In genomic region chr6:118280210-118280609, GRCh38 we compare ENCODE assay signal across 12 cellular contexts.
DNase-seq lines count a peak whose midpoint lies in the region; ATAC-seq and FAIRE-seq lines count a peak whose summit lies in the region.
"Had no signal": no experiment of that assay in that cellular context is flagged by ENCODE, and none has a peak within 500 bp of the region (broad histone marks: within the 10 kb centered on the region; RNA-seq: fewer than 3 reads in every experiment).

No MANE protein-coding gene starts in this region.

- no peak for FAIRE-seq in RCC 7860 (lab: Jason Lieb, UNC)

- ATAC-seq in GM18499 (IDR thresholded peaks at IDR 0.05; ENCODE audit: insufficient read depth, unreplicated experiment) (peak; percentile 98), GM19463 (IDR thresholded peaks at IDR 0.05; ENCODE audit: unreplicated experiment) (peak; percentile 98), HG02973 (IDR thresholded peaks at IDR 0.05; ENCODE audit: unreplicated experiment) (peak; percentile 99), left lobe of liver (no peak)
- ATAC-seq: upper lobe of right lung had no signal

- peak; percentile 5 for DNase-seq in RCC 7860 (ENCODE audit: low spot score)
- DNase-seq in SIG-M5 treated with dmso at 0.1 percent for 504 hours (lab: John Stamatoyannopoulos, UW; ENCODE audit: unreplicated experiment) = no peak
- DNase-seq in NCI-H2196 treated with DMSO at 0.1 percent for 48 hours (lab: John Stamatoyannopoulos, UW; ENCODE audit: unreplicated experiment) = no peak
- DNase-seq in GDM1 (lab: John Stamatoyannopoulos, UW) = no peak
- no peak for DNase-seq in left lobe of liver (ENCODE audit: low spot score)
- DNase-seq: activated gamma-delta T cell treated with Interleukin-2 at 50 U/mL for 16 hours; BE2C; effector CD4-positive, alpha-beta T cell; upper lobe of right lung had no signal
